Comparison of ENCODE assay signal across 1 cellular context in genomic region chrX:29040160-29040559, GRCh38.
TF ChIP-seq lines count a peak whose summit lies in the region.

No MANE protein-coding gene starts in this region.

TF ChIP-seq in A549, 52 proteins besides CTCF, POLR2A, EP300 and RAD21 (continued from another document):
- no peak for TF ChIP-seq USF2 (IDR thresholded peaks at IDR 0.05)
- TF ChIP-seq RCOR1 (IDR thresholded peaks at IDR 0.05; ENCODE audit: low read depth, low read length), result no peak
- no peak for TF ChIP-seq TFCP2L1 (CRISPR knock-in tag; IDR thresholded peaks at IDR 0.05)
- no peak for TF ChIP-seq FOSL2 (IDR thresholded peaks at IDR 0.05)
- no peak for TF ChIP-seq FOSL2 (CRISPR knock-in tag; IDR thresholded peaks at IDR 0.05)
- no peak for TF ChIP-seq CEBPB (IDR thresholded peaks at IDR 0.05)
- no peak for TF ChIP-seq ESRRA (IDR thresholded peaks at IDR 0.05; ENCODE audit: borderline replicate concordance, low read length)
- TF ChIP-seq ZFP36 (IDR thresholded peaks at IDR 0.05; ENCODE audit: borderline replicate concordance, partially characterized antibody), result no peak
